24 cellular contexts compared by ENCODE assay signal in genomic region chr15:35871282-35871681, GRCh38.
"Had no signal": no experiment of that assay in that cellular context is flagged by ENCODE, and none has a peak within 500 bp of the region (broad histone marks: within the 10 kb centered on the region; RNA-seq: fewer than 3 reads in every experiment).

No MANE protein-coding gene starts in this region.

- H3K4me3 Mint-ChIP-seq: effector memory CD8-positive, alpha-beta T cell; memory B cell; natural killer cell; stimulated activated naive CD8-positive, alpha-beta T cell treated with anti-CD3 and anti-CD28 coated beads, Interleukin-15, amount 100 ng/mL, for 72 hours had no signal

- H3K4me1 Mint-ChIP-seq: memory B cell; natural killer cell; stimulated activated naive CD8-positive, alpha-beta T cell treated with anti-CD3 and anti-CD28 coated beads, Interleukin-15, amount 100 ng/mL, for 72 hours had no signal

- H3K27ac ChIP-seq: gastrocnemius medialis, lower lobe of right lung, parathyroid adenoma, prostate gland, right atrium auricular region, thyroid gland, vagina had no signal

- H3K27me3 Mint-ChIP-seq: effector memory CD8-positive, alpha-beta T cell; memory B cell; stimulated activated naive CD8-positive, alpha-beta T cell treated with anti-CD3 and anti-CD28 coated beads, Interleukin-15, amount 100 ng/mL, for 72 hours had no signal

- DNase-seq: cortex of kidney; effector memory CD8-positive, alpha-beta T cell; gastrocnemius medialis; head of caudate nucleus; kidney; left cardiac atrium; left ventricle myocardium superior; lower lobe of right lung; natural killer cell; stimulated activated CD4-positive, alpha-beta T cell treated with anti-CD3 and anti-CD28 coated beads, Interleukin-12 subunit alpha, Interleukin-12 subunit beta, amount 100 ng/mL, for 4 hours; stimulated activated CD4-positive, alpha-beta T cell treated with anti-CD3 and anti-CD28 coated beads, Interleukin-1b, Interleukin-23, amount 100 ng/mL, for 48 hours; stimulated activated CD4-positive, alpha-beta T cell treated with anti-CD3 and anti-CD28 coated beads, Interleukin-4, amount 100 ng/mL, for 1 hour; stimulated activated CD8-positive, alpha-beta memory T cell treated with anti-CD3 and anti-CD28 coated beads, Interleukin-4, amount 100 ng/mL, for 48 hours; stimulated activated naive CD4-positive, alpha-beta T cell; stimulated activated naive CD8-positive, alpha-beta T cell treated with anti-CD3 and anti-CD28 coated beads, Interleukin-15, amount 100 ng/mL, for 72 hours; thyroid gland; trophoblast cell had no signal

- H3K36me3 Mint-ChIP-seq: memory B cell, natural killer cell had no signal

- FAIRE-seq: endometrium, kidney had no signal

- H3K4me1 ChIP-seq: gastrocnemius medialis, lower lobe of right lung, parathyroid adenoma, prostate gland, right atrium auricular region, thyroid gland, vagina had no signal

- H3K36me3 ChIP-seq: gastrocnemius medialis, lower lobe of right lung, prostate gland, right atrium auricular region, thyroid gland, vagina had no signal

- H3K9me3 Mint-ChIP-seq: memory B cell had no signal

- H3K27ac Mint-ChIP-seq: effector memory CD8-positive, alpha-beta T cell; memory B cell; natural killer cell; stimulated activated naive CD8-positive, alpha-beta T cell treated with anti-CD3 and anti-CD28 coated beads, Interleukin-15, amount 100 ng/mL, for 72 hours had no signal

- H3K9me3 ChIP-seq: gastrocnemius medialis, lower lobe of right lung, prostate gland, right atrium auricular region, thyroid gland, vagina had no signal

- H3K27me3 ChIP-seq: gastrocnemius medialis, right atrium auricular region, thyroid gland, vagina had no signal

- H3K4me3 ChIP-seq: gastrocnemius medialis, lower lobe of right lung, prostate gland, right atrium auricular region, smooth muscle cell, thyroid gland, vagina had no signal
